In the genomic region with DNA sequence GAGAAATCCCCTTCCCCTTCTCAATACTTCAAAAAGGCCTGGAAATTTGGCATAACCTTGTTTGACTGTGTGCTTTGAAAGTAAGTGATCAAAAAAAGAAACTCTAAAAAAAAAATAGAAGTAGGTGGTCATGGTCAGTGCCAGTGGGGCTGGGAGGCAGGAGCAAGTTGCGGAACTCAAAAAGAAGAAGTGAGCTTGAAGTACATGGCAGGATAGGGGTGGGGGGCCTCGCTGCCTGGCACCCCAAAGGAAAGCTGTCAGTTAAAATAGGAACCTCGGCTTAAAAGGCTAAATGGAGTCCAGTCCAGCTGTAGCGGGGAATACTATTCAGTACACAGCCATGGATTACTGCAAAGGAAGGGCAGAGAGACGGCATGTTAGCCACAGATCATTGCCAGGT, we compare ENCODE assay signal across 12 cellular contexts. TPM values are rescaled to one million over a fixed set of nuclear protein-coding genes. Genes with fewer than 3 reads are reported as not detected.
A peak's percentile ranks its signal among the peaks of the same experiment; 100 is the strongest.
DNase-seq lines count a peak whose midpoint lies in the region; ATAC-seq and TF ChIP-seq lines count a peak whose summit lies in the region.
"Had no signal": no experiment of that assay in that cellular context is flagged by ENCODE, and none has a peak within 500 bp of the region (broad histone marks: within the 10 kb centered on the region; RNA-seq: fewer than 3 reads in every experiment).

No MANE protein-coding gene starts in this region.

- H3K27me3 Mint-ChIP-seq in naive thymus-derived CD4-positive, alpha-beta T cell = no peaks in the 10 kb centered on the region
- H3K27me3 Mint-ChIP-seq in neural progenitor cell (ENCODE audit: insufficient read depth, low read depth) = no peaks in the 10 kb centered on the region

- H3K36me3 Mint-ChIP-seq in naive thymus-derived CD4-positive, alpha-beta T cell = peaks cover 0 to 21% (median 5%) of the 10 kb centered on the region in 5 donors
- H3K36me3 Mint-ChIP-seq in neural progenitor cell = peaks cover 3% of the 10 kb centered on the region

- H3K9me3 ChIP-seq in SU-DHL-6 (ENCODE audit: insufficient read depth, low read length) = no peaks in the 10 kb centered on the region
- H3K9me3 ChIP-seq in naive thymus-derived CD4-positive, alpha-beta T cell (ENCODE audit: control insufficient read depth in 2 of 3, low read length in 3 of 3) = no peaks in the 10 kb centered on the region
- no peaks in the 10 kb centered on the region for H3K9me3 ChIP-seq in neural progenitor cell (ENCODE audit: low read depth)
- H3K9me3 ChIP-seq: ovary, thoracic aorta had no signal

- H3K4me1 ChIP-seq in naive thymus-derived CD4-positive, alpha-beta T cell (ENCODE audit: control insufficient read depth in 2 of 2, insufficient read depth in 2 of 2, low read length in 2 of 2) = no peaks in the 10 kb centered on the region
- H3K4me1 ChIP-seq in neural progenitor cell = no peaks in the 10 kb centered on the region

- H3F3A ChIP-seq in SU-DHL-6 (ENCODE audit: insufficient read depth) (peaks cover 22% of the 10 kb centered on the region), neural progenitor cell (ENCODE audit: low read depth) (no peaks in the 10 kb centered on the region)

- H2AFZ ChIP-seq in SU-DHL-6 (ENCODE audit: low read depth, low read length, severe bottlenecking) = no peak overlapping the region
- no peak overlapping the region for H2AFZ ChIP-seq in neural progenitor cell (replicated peaks)
- H2AFZ ChIP-seq: GM23248 had no signal

- POLR2A ChIA-PET in naive thymus-derived CD4-positive, alpha-beta T cell (lab: Charles Lee) = interaction anchor here (0.6 to 3.5 kb wide), 4 partner anchors 10 to 165 kb away, joined by 3 to 13 read pairs (median 4); a partner anchor contains a TSS

- H3K9me2 ChIP-seq in SU-DHL-6 (replicated peaks; ENCODE audit: insufficient read depth, low read length) = no peaks in the 10 kb centered on the region

- H3K27me3 ChIP-seq in SU-DHL-6 (ENCODE audit: low read length) (no peaks in the 10 kb centered on the region), neural progenitor cell (no peaks in the 10 kb centered on the region)
- no peaks in the 10 kb centered on the region for H3K27me3 ChIP-seq in naive thymus-derived CD4-positive, alpha-beta T cell (ENCODE audit: control insufficient read depth in 2 of 2, insufficient read depth in 2 of 2, low read length in 2 of 2)
- H3K27me3 ChIP-seq: ovary had no signal

- peak overlapping the region in 6 of 9 donors; percentile 14 to 72 (median 60) for H3K27ac Mint-ChIP-seq in naive thymus-derived CD4-positive, alpha-beta T cell
- H3K27ac Mint-ChIP-seq in neural progenitor cell = no peak overlapping the region

- H3K9ac ChIP-seq in SU-DHL-6 (ENCODE audit: low read length) (peak overlapping the region; percentile 21; the same call in 1 of the 2 replicates), neural progenitor cell (no peak overlapping the region)
- H3K9ac ChIP-seq: GM23248 had no signal

- H3K4me2 ChIP-seq in SU-DHL-6 (ENCODE audit: low read depth, low read length, poor library complexity, severe bottlenecking) (peak overlapping the region; percentile 62), neural progenitor cell (no peak overlapping the region)

- no peak overlapping the region for H3K4me3 ChIP-seq in SU-DHL-6 (ENCODE audit: insufficient read depth, low read length, poor library complexity, severe bottlenecking)
- no peak overlapping the region for H3K4me3 ChIP-seq in naive thymus-derived CD4-positive, alpha-beta T cell (ENCODE audit: low read length)
- no peak overlapping the region for H3K4me3 ChIP-seq in neural progenitor cell
- H3K4me3 ChIP-seq: GM23248, ovary, thoracic aorta had no signal

- ATAC-seq in GM18511 (IDR thresholded peaks at IDR 0.05; ENCODE audit: unreplicated experiment) (peak; percentile 44), HG02610 (IDR thresholded peaks at IDR 0.05; ENCODE audit: unreplicated experiment) (peak; percentile 33), HG03565 (IDR thresholded peaks at IDR 0.05; ENCODE audit: unreplicated experiment) (no peak)
- peak; percentile 58 for ATAC-seq in naive thymus-derived CD4-positive, alpha-beta T cell

- no peaks in the 10 kb centered on the region for H3K36me3 ChIP-seq in SU-DHL-6 (ENCODE audit: low read length)
- peaks cover 0 to 27% (median 0%) of the 10 kb centered on the region in 3 experiments for H3K36me3 ChIP-seq in naive thymus-derived CD4-positive, alpha-beta T cell (ENCODE audit: control insufficient read depth in 2 of 3, insufficient read depth in 3 of 3, low read length in 3 of 3)
- H3K36me3 ChIP-seq in neural progenitor cell = no peaks in the 10 kb centered on the region
- H3K36me3 ChIP-seq: ovary, thoracic aorta had no signal

- no peaks in the 10 kb centered on the region for H4K20me1 ChIP-seq in SU-DHL-6 (ENCODE audit: low read depth, low read length)
- no peaks in the 10 kb centered on the region for H4K20me1 ChIP-seq in neural progenitor cell (ENCODE audit: low read depth)

- H3K79me2 ChIP-seq in SU-DHL-6 (ENCODE audit: insufficient read depth, low read length) (no peaks in the 10 kb centered on the region), neural progenitor cell (ENCODE audit: low read depth) (no peaks in the 10 kb centered on the region)

- no peak for DNase-seq in naive thymus-derived CD4-positive, alpha-beta T cell
- no peak for DNase-seq in neural progenitor cell (ENCODE audit: low spot score)
- no peak for DNase-seq in cortex of kidney (lab: John Stamatoyannopoulos, UW)
- DNase-seq: GM23248, NCI-H774, ovary, T-helper 9 cell had no signal

- CTCF ChIA-PET in naive thymus-derived CD4-positive, alpha-beta T cell (lab: Charles Lee) = interaction anchor here (0.7 kb wide), 1 partner anchor 115 kb away, joined by 4 read pairs; no protein-coding TSS in a partner anchor

- intact Hi-C loops in naive thymus-derived CD4-positive, alpha-beta T cell (cut with micrococcal nuclease) = no loop called here

- no peak overlapping the region for H3K4me3 Mint-ChIP-seq in naive thymus-derived CD4-positive, alpha-beta T cell
- H3K4me3 Mint-ChIP-seq in neural progenitor cell = no peak overlapping the region

- peaks cover 0 to 14% (median 5%) of the 10 kb centered on the region in 7 donors for H3K4me1 Mint-ChIP-seq in naive thymus-derived CD4-positive, alpha-beta T cell
- H3K4me1 Mint-ChIP-seq in neural progenitor cell = no peaks in the 10 kb centered on the region

- H3K27ac ChIP-seq in SU-DHL-6 (ENCODE audit: low read depth, low read length) = peak overlapping the region; percentile 67
- H3K27ac ChIP-seq in naive thymus-derived CD4-positive, alpha-beta T cell (ENCODE audit: low read depth, low read length) = no peak overlapping the region
- H3K27ac ChIP-seq in neural progenitor cell = no peak overlapping the region
- H3K27ac ChIP-seq: GM23248, ovary, thoracic aorta had no signal

- TF ChIP-seq CTCF in SU-DHL-6 (IDR thresholded peaks at IDR 0.05; ENCODE audit: insufficient read depth, low read length, poor library complexity, severe bottlenecking) (no peak), neural progenitor cell (IDR thresholded peaks at IDR 0.05) (no peak)

- peaks cover 0 to 2% (median 0%) of the 10 kb centered on the region in 11 donors for H3K9me3 Mint-ChIP-seq in naive thymus-derived CD4-positive, alpha-beta T cell
- peaks cover 5% of the 10 kb centered on the region for H3K9me3 Mint-ChIP-seq in neural progenitor cell

RNA-seq across cellular contexts. Expression of a gene that starts 12.2 kb away (rescaled TPM):
- total RNA-seq in naive thymus-derived CD4-positive, alpha-beta T cell = 10 to 100 TPM in 4 of 5 experiments, 1 to 10 TPM in 1; 9.9 to 16.4 (median 14.0) TPM
- polyA plus RNA-seq in naive thymus-derived CD4-positive, alpha-beta T cell = 1 to 10 TPM; 5.2 to 8.1 TPM
- total RNA-seq in neural progenitor cell (ENCODE audit: low replicate concordance) = 11.2 and 17.4 TPM in 2 replicates

RNA-seq across cellular contexts. Expression of a gene that starts 44.1 kb away (rescaled TPM):
- total RNA-seq in naive thymus-derived CD4-positive, alpha-beta T cell = 10 to 100 TPM; 34.0 to 74.7 (median 60.2) TPM
- 10 to 100 TPM; 23.9 to 30.7 TPM for polyA plus RNA-seq in naive thymus-derived CD4-positive, alpha-beta T cell
- total RNA-seq in neural progenitor cell (ENCODE audit: low replicate concordance) = 54.2 and 90.2 TPM in 2 replicates

RNA-seq across cellular contexts. Expression of a gene that starts 53.2 kb away (rescaled TPM):
- 10 to 100 TPM; 19.9 to 21.8 (median 20.9) TPM for total RNA-seq in naive thymus-derived CD4-positive, alpha-beta T cell
- 10 to 100 TPM; 13.3 to 22.2 TPM for polyA plus RNA-seq in naive thymus-derived CD4-positive, alpha-beta T cell
- total RNA-seq in neural progenitor cell (ENCODE audit: low replicate concordance) = 34.7 and 53.5 TPM in 2 replicates
